Comparison of ENCODE assay signal across 1 cellular context in the genomic region with DNA sequence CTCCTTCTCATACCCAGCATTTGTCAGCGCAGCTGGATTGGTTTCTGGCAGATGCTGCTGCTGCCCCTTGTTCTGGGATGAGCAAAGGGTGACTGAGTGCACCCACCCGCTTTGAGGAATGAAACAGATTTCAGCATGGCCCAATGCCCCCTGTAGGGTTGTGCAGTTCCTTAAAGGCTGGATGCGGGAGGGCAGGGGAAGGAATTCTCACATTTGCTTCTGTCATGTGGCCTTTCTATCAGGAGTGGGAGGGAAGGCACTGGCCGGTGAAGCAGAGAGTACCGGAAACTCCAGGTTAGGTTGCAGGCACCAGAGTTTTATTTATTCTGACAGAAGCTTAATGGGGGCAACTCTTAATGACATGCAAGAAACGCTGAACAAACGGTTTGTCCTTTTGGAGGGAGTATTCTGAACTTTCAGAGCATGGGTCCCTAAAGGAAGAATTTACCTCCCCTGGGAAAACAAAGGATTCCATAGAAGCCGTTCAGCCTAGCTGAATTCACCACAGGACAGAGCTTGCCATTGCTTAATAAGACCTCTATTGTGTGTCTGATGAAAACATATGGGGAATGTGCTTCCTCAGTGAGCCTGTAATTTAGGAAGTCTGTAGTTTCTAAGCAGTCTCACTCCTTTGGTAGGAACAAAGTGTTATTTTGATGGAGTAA.
TF ChIP-seq lines count a peak whose summit lies in the region.

No MANE protein-coding gene starts in this region.

TF ChIP-seq in H1, 55 proteins besides CTCF, POLR2A, EP300 and RAD21 (continued from another document):
- no peak for TF ChIP-seq NRF1 (IDR thresholded peaks at IDR 0.05; ENCODE audit: low read depth, low read length)
- TF ChIP-seq TAF1 (IDR thresholded peaks at IDR 0.05; ENCODE audit: low read depth, low read length): no peak
TF ChIP-seq in H1: peak in this region for 1.
